10 cellular contexts compared by ENCODE assay signal in genomic region chr12:15526033-15526432, GRCh38.
DNase-seq lines count a peak whose midpoint lies in the region; ATAC-seq and TF ChIP-seq lines count a peak whose summit lies in the region.
"Had no signal": no experiment of that assay in that cellular context is flagged by ENCODE, and none has a peak within 500 bp of the region (broad histone marks: within the 10 kb centered on the region; RNA-seq: fewer than 3 reads in every experiment).

No MANE protein-coding gene starts in this region.

- no TSS peak for BruUV-seq in HCT116 (replicated peaks; lab: Mats Ljungman, UMichigan)

- no peak overlapping the region for H3K4me3 ChIP-seq in HCT116 (replicated peaks in 1 of 2; ENCODE audit: low read depth in 1 of 2, low read length in 2 of 2)

- H4K20me1 ChIP-seq in HCT116 (ENCODE audit: insufficient read depth): no peaks in the 10 kb centered on the region

- no peak; a peak in 1 of 6 replicates for TF ChIP-seq CTCF in HCT116 (IDR thresholded peaks at IDR 0.05 in 2 of 3, conservative IDR thresholded peaks at IDR 0.05 in 1 of 3; ENCODE audit: borderline replicate concordance in 1 of 3, insufficient read depth in 1 of 3, low read depth in 2 of 3, low read length in 2 of 3)

- ATAC-seq in GM18870 (IDR thresholded peaks at IDR 0.05; ENCODE audit: unreplicated experiment): peak; percentile 99
- peak; percentile 63 for ATAC-seq in HCT116
- ATAC-seq in HG03565 (IDR thresholded peaks at IDR 0.05; ENCODE audit: unreplicated experiment): peak; percentile 100
- ATAC-seq in esophagus mucosa: peak; percentile 96

- H2AFZ ChIP-seq in HCT116 (ENCODE audit: low read depth, low read length, poor library complexity, severe bottlenecking): no peak overlapping the region

- H3K9me3 ChIP-seq in HCT116 (ENCODE audit: control insufficient read depth in 1 of 2, insufficient read depth in 1 of 2, low read depth in 1 of 2, low read length in 2 of 2): no peaks in the 10 kb centered on the region

- H3K4me1 ChIP-seq in HCT116 (ENCODE audit: control insufficient read depth in 1 of 2, insufficient read depth in 2 of 2, low read length in 2 of 2): no peaks in the 10 kb centered on the region

- H3K27ac ChIP-seq in HCT116 (ENCODE audit: low read depth, low read length): no peak overlapping the region

- no peaks in the 10 kb centered on the region for H3K36me3 ChIP-seq in HCT116 (ENCODE audit: control insufficient read depth in 1 of 2, insufficient read depth in 2 of 2, low read length in 2 of 2)

- CTCF ChIA-PET in HCT116 (lab: Charles Lee): interaction anchor here (3.7 to 5.2 kb wide), 2 partner anchors 58 to 249 kb away, joined by 19 to 27 read pairs; no protein-coding TSS in a partner anchor

- POLR2A ChIA-PET in HCT116 (lab: Charles Lee): no interaction called here

- intact Hi-C loops in HCT116 (cut with micrococcal nuclease): loop anchor here (10.0 kb wide), 3 partner anchors 681 to 891 kb away; partner anchors contain the start of gene ART4

- TF ChIP-seq RAD21 in HCT116 (IDR thresholded peaks at IDR 0.05; ENCODE audit: low read depth): no peak

- H3K9ac ChIP-seq in HCT116 (ENCODE audit: low read length): no peak overlapping the region

- RAD21 ChIA-PET in HCT116 (lab: Charles Lee; ENCODE audit: low non-redundant PET in 1 of 2, low total read pairs in 2 of 2, uncharacterized antibody in 2 of 2, unreplicated experiment in 2 of 2): no interaction called here

- no peaks in the 10 kb centered on the region for H3K9me2 ChIP-seq in HCT116 (ENCODE audit: insufficient read depth)

- peak; percentile 16 for DNase-seq in HCT116 (ENCODE audit: low read depth, low spot score)
- DNase-seq in GM03348 (ENCODE audit: low spot score): no peak
- DNase-seq in NCI-H748 (lab: John Stamatoyannopoulos, UW; ENCODE audit: unreplicated experiment): no peak
- no peak for DNase-seq in dermis blood vessel endothelial cell
- no peak for DNase-seq in retina
- DNase-seq: activated CD4-positive, alpha-beta T cell treated with anti-CD3 and anti-CD28 coated beads, Interleukin-2, amount 50 U/mL, for 1 hour; NCI-H2029 treated with DMSO at 0.1 percent for 48 hours had no signal

- TF ChIP-seq POLR2A in HCT116 (IDR thresholded peaks at IDR 0.05; ENCODE audit: borderline replicate concordance, extremely low read depth, insufficient read depth, insufficient read length): no peak

- peaks cover 7% of the 10 kb centered on the region; the same call in 1 of the 2 replicates for H3K27me3 ChIP-seq in HCT116 (ENCODE audit: insufficient read depth, low read length)

- no peak overlapping the region for H3K4me2 ChIP-seq in HCT116 (ENCODE audit: low read length)

- no peaks in the 10 kb centered on the region for H3K79me2 ChIP-seq in HCT116 (ENCODE audit: insufficient read depth, low read length)

TF ChIP-seq in HCT116, 20 proteins besides CTCF, POLR2A, EP300 and RAD21:
- TF ChIP-seq SP1 (IDR thresholded peaks at IDR 0.05; ENCODE audit: low read depth) (no peak), EGR1 (IDR thresholded peaks at IDR 0.05; ENCODE audit: low read depth) (no peak), EZH2 (IDR thresholded peaks at IDR 0.05) (no peak), TCF7L2 (IDR thresholded peaks at IDR 0.05; ENCODE audit: borderline replicate concordance, extremely low read depth, insufficient read depth, insufficient read length) (no peak), POLR2AphosphoS5 (IDR thresholded peaks at IDR 0.05; ENCODE audit: low read depth, low read length) (no peak), YY1 (IDR thresholded peaks at IDR 0.05; ENCODE audit: extremely low read depth, insufficient replicate concordance, low read depth, low read length) (no peak), ELF1 (IDR thresholded peaks at IDR 0.05; ENCODE audit: borderline replicate concordance, low read depth) (no peak), SIN3A (IDR thresholded peaks at IDR 0.05; ENCODE audit: low read depth) (no peak), CBX3 (IDR thresholded peaks at IDR 0.05; ENCODE audit: low read depth) (no peak), EZH2phosphoT487 (IDR thresholded peaks at IDR 0.05; ENCODE audit: borderline replicate concordance) (no peak)
- TF ChIP-seq, protein P1, sequence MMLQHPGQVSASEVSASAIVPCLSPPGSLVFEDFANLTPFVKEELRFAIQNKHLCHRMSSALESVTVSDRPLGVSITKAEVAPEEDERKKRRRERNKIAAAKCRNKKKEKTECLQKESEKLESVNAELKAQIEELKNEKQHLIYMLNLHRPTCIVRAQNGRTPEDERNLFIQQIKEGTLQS (IDR thresholded peaks at IDR 0.05): no peak
- TF ChIP-seq, protein P2, sequence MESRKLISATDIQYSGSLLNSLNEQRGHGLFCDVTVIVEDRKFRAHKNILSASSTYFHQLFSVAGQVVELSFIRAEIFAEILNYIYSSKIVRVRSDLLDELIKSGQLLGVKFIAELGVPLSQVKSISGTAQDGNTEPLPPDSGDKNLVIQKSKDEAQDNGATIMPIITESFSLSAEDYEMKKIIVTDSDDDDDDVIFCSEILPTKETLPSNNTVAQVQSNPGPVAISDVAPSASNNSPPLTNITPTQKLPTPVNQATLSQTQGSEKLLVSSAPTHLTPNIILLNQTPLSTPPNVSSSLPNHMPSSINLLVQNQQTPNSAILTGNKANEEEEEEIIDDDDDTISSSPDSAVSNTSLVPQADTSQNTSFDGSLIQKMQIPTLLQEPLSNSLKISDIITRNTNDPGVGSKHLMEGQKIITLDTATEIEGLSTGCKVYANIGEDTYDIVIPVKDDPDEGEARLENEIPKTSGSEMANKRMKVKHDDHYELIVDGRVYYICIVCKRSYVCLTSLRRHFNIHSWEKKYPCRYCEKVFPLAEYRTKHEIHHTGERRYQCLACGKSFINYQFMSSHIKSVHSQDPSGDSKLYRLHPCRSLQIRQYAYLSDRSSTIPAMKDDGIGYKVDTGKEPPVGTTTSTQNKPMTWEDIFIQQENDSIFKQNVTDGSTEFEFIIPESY (IDR thresholded peaks at IDR 0.05; ENCODE audit: extremely low read depth, insufficient replicate concordance, low read length): no peak
